Comparison of ENCODE assay signal across 1 cellular context in the genomic region with DNA sequence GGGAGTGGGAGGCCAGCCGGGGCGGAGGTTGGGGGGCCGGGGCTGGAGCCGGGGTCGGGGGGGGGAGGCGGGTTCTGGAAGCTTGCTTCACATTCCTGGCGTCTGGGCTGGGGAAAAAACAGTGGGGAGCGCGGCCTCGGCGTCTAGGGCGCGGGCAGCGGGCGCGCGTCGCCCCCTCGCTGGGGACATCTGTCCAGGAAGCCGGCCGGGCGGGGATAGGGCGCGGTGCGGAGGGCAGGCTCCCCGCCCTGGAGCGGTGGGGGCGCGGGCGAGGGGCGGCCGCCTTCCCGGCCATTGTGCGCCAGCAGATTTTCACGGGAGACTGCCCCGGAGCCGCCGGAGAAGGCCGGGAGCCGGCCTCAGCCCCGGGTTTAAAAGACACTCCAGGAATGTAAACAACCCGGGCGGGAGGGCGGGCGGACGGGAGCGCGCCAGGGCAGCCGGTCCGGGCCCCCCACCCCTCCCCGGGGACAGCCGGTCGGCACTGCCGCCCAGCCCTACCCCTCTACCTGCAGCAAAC.
TF ChIP-seq lines count a peak whose summit lies in the region.

No MANE protein-coding gene starts in this region.

TF ChIP-seq in HepG2, 621 proteins besides CTCF, POLR2A, EP300 and RAD21 (continued from another document):
- TF ChIP-seq, protein P1, sequence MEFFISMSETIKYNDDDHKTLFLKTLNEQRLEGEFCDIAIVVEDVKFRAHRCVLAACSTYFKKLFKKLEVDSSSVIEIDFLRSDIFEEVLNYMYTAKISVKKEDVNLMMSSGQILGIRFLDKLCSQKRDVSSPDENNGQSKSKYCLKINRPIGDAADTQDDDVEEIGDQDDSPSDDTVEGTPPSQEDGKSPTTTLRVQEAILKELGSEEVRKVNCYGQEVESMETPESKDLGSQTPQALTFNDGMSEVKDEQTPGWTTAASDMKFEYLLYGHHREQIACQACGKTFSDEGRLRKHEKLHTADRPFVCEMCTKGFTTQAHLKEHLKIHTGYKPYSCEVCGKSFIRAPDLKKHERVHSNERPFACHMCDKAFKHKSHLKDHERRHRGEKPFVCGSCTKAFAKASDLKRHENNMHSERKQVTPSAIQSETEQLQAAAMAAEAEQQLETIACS (CRISPR knock-in tag; IDR thresholded peaks at IDR 0.05), result peak; percentile 56; the same call in 1 of the 2 replicates
- TF ChIP-seq HNRNPLL (IDR thresholded peaks at IDR 0.05; ENCODE audit: low read depth, low read length, poor library complexity, severe bottlenecking) (peak; percentile 8), CHD4 (IDR thresholded peaks at IDR 0.05; ENCODE audit: borderline replicate concordance, low read length) (no peak), SRSF9 (IDR thresholded peaks at IDR 0.05; ENCODE audit: borderline replicate concordance, insufficient read depth, low read depth, low read length, poor library complexity, severe bottlenecking) (no peak), ZNF567 (CRISPR knock-in tag; IDR thresholded peaks at IDR 0.05; ENCODE audit: borderline replicate concordance) (no peak), YY1 (IDR thresholded peaks at IDR 0.05; ENCODE audit: insufficient read depth, insufficient replicate concordance, low read depth, low read length) (peak; percentile 37), IKZF4 (CRISPR knock-in tag; IDR thresholded peaks at IDR 0.05; ENCODE audit: borderline replicate concordance, low read depth, not compliant biosample characterization) (no peak), CREB1 (IDR thresholded peaks at IDR 0.05) (no peak), CREB1 (CRISPR knock-in tag; IDR thresholded peaks at IDR 0.05) (no peak), KDM3A (CRISPR knock-in tag; IDR thresholded peaks at IDR 0.05; ENCODE audit: low read depth) (no peak), HIVEP1 (CRISPR knock-in tag; IDR thresholded peaks at IDR 0.05) (no peak), SAP130 (CRISPR knock-in tag; IDR thresholded peaks at IDR 0.05; ENCODE audit: low read depth) (peak; percentile 42), NONO (IDR thresholded peaks at IDR 0.05) (no peak), NONO (CRISPR knock-in tag; conservative IDR thresholded peaks at IDR 0.05) (0 out of 2 replicates have a peak, but pooled peaks have one; percentile 2)
- TF ChIP-seq, protein P2, sequence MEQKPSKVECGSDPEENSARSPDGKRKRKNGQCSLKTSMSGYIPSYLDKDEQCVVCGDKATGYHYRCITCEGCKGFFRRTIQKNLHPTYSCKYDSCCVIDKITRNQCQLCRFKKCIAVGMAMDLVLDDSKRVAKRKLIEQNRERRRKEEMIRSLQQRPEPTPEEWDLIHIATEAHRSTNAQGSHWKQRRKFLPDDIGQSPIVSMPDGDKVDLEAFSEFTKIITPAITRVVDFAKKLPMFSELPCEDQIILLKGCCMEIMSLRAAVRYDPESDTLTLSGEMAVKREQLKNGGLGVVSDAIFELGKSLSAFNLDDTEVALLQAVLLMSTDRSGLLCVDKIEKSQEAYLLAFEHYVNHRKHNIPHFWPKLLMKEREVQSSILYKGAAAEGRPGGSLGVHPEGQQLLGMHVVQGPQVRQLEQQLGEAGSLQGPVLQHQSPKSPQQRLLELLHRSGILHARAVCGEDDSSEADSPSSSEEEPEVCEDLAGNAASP (CRISPR knock-in tag; IDR thresholded peaks at IDR 0.05; ENCODE audit: borderline replicate concordance), result 0 out of 2 replicates have a peak, but pooled peaks have one; percentile 16
- TF ChIP-seq, protein P3, sequence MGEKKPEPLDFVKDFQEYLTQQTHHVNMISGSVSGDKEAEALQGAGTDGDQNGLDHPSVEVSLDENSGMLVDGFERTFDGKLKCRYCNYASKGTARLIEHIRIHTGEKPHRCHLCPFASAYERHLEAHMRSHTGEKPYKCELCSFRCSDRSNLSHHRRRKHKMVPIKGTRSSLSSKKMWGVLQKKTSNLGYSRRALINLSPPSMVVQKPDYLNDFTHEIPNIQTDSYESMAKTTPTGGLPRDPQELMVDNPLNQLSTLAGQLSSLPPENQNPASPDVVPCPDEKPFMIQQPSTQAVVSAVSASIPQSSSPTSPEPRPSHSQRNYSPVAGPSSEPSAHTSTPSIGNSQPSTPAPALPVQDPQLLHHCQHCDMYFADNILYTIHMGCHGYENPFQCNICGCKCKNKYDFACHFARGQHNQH (CRISPR knock-in tag; IDR thresholded peaks at IDR 0.05), result 0 out of 2 replicates have a peak, but pooled peaks have one; percentile 15
- TF ChIP-seq, protein P4, sequence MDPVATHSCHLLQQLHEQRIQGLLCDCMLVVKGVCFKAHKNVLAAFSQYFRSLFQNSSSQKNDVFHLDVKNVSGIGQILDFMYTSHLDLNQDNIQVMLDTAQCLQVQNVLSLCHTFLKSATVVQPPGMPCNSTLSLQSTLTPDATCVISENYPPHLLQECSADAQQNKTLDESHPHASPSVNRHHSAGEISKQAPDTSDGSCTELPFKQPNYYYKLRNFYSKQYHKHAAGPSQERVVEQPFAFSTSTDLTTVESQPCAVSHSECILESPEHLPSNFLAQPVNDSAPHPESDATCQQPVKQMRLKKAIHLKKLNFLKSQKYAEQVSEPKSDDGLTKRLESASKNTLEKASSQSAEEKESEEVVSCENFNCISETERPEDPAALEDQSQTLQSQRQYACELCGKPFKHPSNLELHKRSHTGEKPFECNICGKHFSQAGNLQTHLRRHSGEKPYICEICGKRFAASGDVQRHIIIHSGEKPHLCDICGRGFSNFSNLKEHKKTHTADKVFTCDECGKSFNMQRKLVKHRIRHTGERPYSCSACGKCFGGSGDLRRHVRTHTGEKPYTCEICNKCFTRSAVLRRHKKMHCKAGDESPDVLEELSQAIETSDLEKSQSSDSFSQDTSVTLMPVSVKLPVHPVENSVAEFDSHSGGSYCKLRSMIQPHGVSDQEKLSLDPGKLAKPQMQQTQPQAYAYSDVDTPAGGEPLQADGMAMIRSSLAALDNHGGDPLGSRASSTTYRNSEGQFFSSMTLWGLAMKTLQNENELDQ (CRISPR knock-in tag; IDR thresholded peaks at IDR 0.05; ENCODE audit: borderline replicate concordance), result no peak
- TF ChIP-seq, protein P5, sequence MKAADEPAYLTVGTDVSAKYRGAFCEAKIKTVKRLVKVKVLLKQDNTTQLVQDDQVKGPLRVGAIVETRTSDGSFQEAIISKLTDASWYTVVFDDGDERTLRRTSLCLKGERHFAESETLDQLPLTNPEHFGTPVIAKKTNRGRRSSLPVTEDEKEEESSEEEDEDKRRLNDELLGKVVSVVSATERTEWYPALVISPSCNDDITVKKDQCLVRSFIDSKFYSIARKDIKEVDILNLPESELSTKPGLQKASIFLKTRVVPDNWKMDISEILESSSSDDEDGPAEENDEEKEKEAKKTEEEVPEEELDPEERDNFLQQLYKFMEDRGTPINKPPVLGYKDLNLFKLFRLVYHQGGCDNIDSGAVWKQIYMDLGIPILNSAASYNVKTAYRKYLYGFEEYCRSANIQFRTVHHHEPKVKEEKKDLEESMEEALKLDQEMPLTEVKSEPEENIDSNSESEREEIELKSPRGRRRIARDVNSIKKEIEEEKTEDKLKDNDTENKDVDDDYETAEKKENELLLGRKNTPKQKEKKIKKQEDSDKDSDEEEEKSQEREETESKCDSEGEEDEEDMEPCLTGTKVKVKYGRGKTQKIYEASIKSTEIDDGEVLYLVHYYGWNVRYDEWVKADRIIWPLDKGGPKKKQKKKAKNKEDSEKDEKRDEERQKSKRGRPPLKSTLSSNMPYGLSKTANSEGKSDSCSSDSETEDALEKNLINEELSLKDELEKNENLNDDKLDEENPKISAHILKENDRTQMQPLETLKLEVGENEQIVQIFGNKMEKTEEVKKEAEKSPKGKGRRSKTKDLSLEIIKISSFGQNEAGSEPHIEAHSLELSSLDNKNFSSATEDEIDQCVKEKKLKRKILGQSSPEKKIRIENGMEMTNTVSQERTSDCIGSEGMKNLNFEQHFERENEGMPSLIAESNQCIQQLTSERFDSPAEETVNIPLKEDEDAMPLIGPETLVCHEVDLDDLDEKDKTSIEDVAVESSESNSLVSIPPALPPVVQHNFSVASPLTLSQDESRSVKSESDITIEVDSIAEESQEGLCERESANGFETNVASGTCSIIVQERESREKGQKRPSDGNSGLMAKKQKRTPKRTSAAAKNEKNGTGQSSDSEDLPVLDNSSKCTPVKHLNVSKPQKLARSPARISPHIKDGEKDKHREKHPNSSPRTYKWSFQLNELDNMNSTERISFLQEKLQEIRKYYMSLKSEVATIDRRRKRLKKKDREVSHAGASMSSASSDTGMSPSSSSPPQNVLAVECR (CRISPR knock-in tag; IDR thresholded peaks at IDR 0.05; ENCODE audit: borderline replicate concordance), result peak; percentile 2; the same call in 1 of the 2 replicates
